In genomic region chr7:106629521-106629920, GRCh38 we compare ENCODE assay signal across 2 cellular contexts.
TF ChIP-seq lines count a peak whose summit lies in the region.

No MANE protein-coding gene starts in this region.

TF ChIP-seq in IMR-90, 13 proteins besides CTCF, POLR2A, EP300 and RAD21:
- TF ChIP-seq SMC3 (IDR thresholded peaks at IDR 0.05; ENCODE audit: low read depth, low read length) (no peak), RCOR1 (IDR thresholded peaks at IDR 0.05; ENCODE audit: insufficient replicate concordance, low read length) (no peak)

TF ChIP-seq in endothelial cell of umbilical vein, 7 proteins besides CTCF, POLR2A, EP300 and RAD21:
- TF ChIP-seq JUN (IDR thresholded peaks at IDR 0.05; ENCODE audit: borderline replicate concordance, insufficient read depth, insufficient read length, low read depth) (no peak), GATA2 (IDR thresholded peaks at IDR 0.05; ENCODE audit: insufficient read depth, insufficient read length, low read depth, low read length) (no peak), MAX (IDR thresholded peaks at IDR 0.05; ENCODE audit: insufficient read depth, insufficient read length) (no peak), FOS (IDR thresholded peaks at IDR 0.05; ENCODE audit: borderline replicate concordance, insufficient read depth, low read length) (no peak), MYC (IDR thresholded peaks at IDR 0.05; ENCODE audit: low read depth, low read length) (no peak)
